9 cellular contexts compared by ENCODE assay signal in the genomic region with DNA sequence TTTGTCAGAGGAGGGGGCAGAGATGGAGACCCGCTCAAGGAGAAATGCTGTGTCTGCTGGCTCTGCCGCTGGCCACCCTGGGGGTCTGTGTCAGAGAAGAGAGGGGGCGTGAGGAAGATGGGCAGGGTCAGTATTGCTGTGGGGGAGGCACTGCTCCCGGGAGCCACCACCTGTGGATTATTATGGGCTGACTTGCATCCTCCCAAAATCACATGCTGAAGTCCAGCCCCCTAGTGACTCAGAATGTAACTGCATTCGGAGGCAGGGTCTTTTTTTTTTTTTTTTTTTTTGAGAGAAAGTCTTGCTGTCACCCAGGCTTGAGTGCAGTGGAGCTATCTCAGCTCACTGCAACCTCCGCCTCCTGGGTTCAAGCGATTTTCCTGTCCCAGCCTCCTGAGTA. TPM values are rescaled to one million over a fixed set of nuclear protein-coding genes. Genes with fewer than 3 reads are reported as not detected.
A peak's percentile ranks its signal among the peaks of the same experiment; 100 is the strongest.
DNase-seq lines count a peak whose midpoint lies in the region; ATAC-seq, FAIRE-seq and TF ChIP-seq lines count a peak whose summit lies in the region.
"Had no signal": no experiment of that assay in that cellular context is flagged by ENCODE, and none has a peak within 500 bp of the region (broad histone marks: within the 10 kb centered on the region; RNA-seq: fewer than 3 reads in every experiment).

No MANE protein-coding gene starts in this region.

- H2BK5ac ChIP-seq in neuronal stem cell (ENCODE audit: low read length), result no peak overlapping the region

- POLR2A ChIA-PET in GM12878 (lab: Charles Lee), result interaction anchor here (0.6 kb wide), 2 partner anchors 12 to 881 kb away, joined by 4 to 6 read pairs; no protein-coding TSS in a partner anchor

- no peak overlapping the region for H2BK15ac ChIP-seq in neuronal stem cell (ENCODE audit: low read length)

- H3K36me3 ChIP-seq in GM12878 (ENCODE audit: control insufficient read depth in 2 of 2, insufficient read depth in 2 of 2, low read length in 1 of 2) (peaks cover 10 to 14% of the 10 kb centered on the region in 2 experiments), neuronal stem cell (replicated peaks in 1 of 2; ENCODE audit: control insufficient read depth in 2 of 2, insufficient read depth in 2 of 2, low read length in 2 of 2) (peaks cover 63 to 94% of the 10 kb centered on the region in 2 donors)

- no peak overlapping the region for H3K23ac ChIP-seq in neuronal stem cell (ENCODE audit: low read depth, low read length, poor library complexity)

- no peak overlapping the region for H2BK120ac ChIP-seq in neuronal stem cell (ENCODE audit: low read depth, low read length)

- no peak overlapping the region for H3K27ac ChIP-seq in GM12878 (ENCODE audit: control insufficient read depth, insufficient read depth)
- H3K27ac ChIP-seq in neuronal stem cell (replicated peaks; ENCODE audit: low read length), result no peak overlapping the region

- ATAC-seq in GM12878, result peak; percentile 27
- no peak for ATAC-seq in HG03135 (IDR thresholded peaks at IDR 0.05; ENCODE audit: unreplicated experiment)
- ATAC-seq in HG02885 (IDR thresholded peaks at IDR 0.05; ENCODE audit: poor library complexity, unreplicated experiment), result no peak

- intact Hi-C loops in GM12878 (cut with micrococcal nuclease; ENCODE audit: unreplicated experiment), result no loop called here

- no TSS peak for BruUV-seq in GM12878 (replicated peaks; lab: Mats Ljungman, UMichigan)

- DNase-seq in NCI-H2081 (lab: John Stamatoyannopoulos, UW), result peak; percentile 3 to 19
- no peak for DNase-seq in NCI-H2081 treated with DMSO at 0.1 percent for 48 hours (lab: John Stamatoyannopoulos, UW)
- DNase-seq in HTR-8/SVneo (ENCODE audit: insufficient read length, low spot score), result no peak
- DNase-seq in GM12878 (ENCODE audit: low read depth, low spot score), result no peak
- no peak for DNase-seq in neuronal stem cell (ENCODE audit: low spot score)
- no peak for DNase-seq in HuH-7.5 (ENCODE audit: low spot score)

- no peak for TF ChIP-seq EP300 in GM12878 (IDR thresholded peaks at IDR 0.05; ENCODE audit: borderline replicate concordance in 1 of 2, control insufficient read depth in 1 of 2, low read depth in 2 of 2, low read length in 2 of 2)

- no peak overlapping the region for H3K4ac ChIP-seq in neuronal stem cell (ENCODE audit: low read length)

- H3K79me1 ChIP-seq in neuronal stem cell (ENCODE audit: low read depth, low read length), result peaks cover 11% of the 10 kb centered on the region

- 75% methylated on average over 6 of the region's 7 CpGs for WGBS in GM12878 (ENCODE audit: insufficient coverage, insufficient replicate concordance, low lambda C conversion rate, missing lambda C conversion rate)
- WGBS in neuronal stem cell (ENCODE audit: extremely low coverage in 2 of 2, insufficient read length in 2 of 2, insufficient replicate concordance in 1 of 2), 2 donors, result no CpG with 5 or more reads among the region's 7 CpGs

- TF ChIP-seq RAD21 in GM12878 (IDR thresholded peaks at IDR 0.05; ENCODE audit: insufficient read depth, low read depth, low read length), result no peak

- H3K4me3 ChIP-seq in GM12878 (no peak overlapping the region), neuronal stem cell (ENCODE audit: low read length in 2 of 2) (no peak overlapping the region)

- H4K91ac ChIP-seq in neuronal stem cell (ENCODE audit: low read depth, low read length, poor library complexity), result no peak overlapping the region

- no peak overlapping the region for H3K4me2 ChIP-seq in GM12878 (ENCODE audit: control insufficient read depth, insufficient read depth)
- no peak overlapping the region for H3K4me2 ChIP-seq in neuronal stem cell (ENCODE audit: insufficient read depth, low read length, poor library complexity, severe bottlenecking)

- H3K9me3 ChIP-seq in GM12878 (replicated peaks; ENCODE audit: control insufficient read depth, insufficient read depth, low read length), result no peaks in the 10 kb centered on the region
- H3K9me3 ChIP-seq in neuronal stem cell (replicated peaks in 1 of 2; ENCODE audit: control insufficient read depth in 2 of 2, insufficient read depth in 1 of 2, low read depth in 1 of 2, low read length in 2 of 2), result no peaks in the 10 kb centered on the region

- RAD21 ChIA-PET in GM12878 (lab: Charles Lee; ENCODE audit: unreplicated experiment), result interaction anchor here (0.7 kb wide), 1 partner anchor 22 kb away, joined by 3 read pairs; no protein-coding TSS in a partner anchor

- TF ChIP-seq POLR2A in GM12878 (IDR thresholded peaks at IDR 0.05; ENCODE audit: low read depth, low read length), result no peak

- TF ChIP-seq CTCF in GM12878 (IDR thresholded peaks at IDR 0.05 in 2 of 3, conservative IDR thresholded peaks at IDR 0.05 in 1 of 3; ENCODE audit: control insufficient read depth in 2 of 3, extremely low read depth in 1 of 3, insufficient read depth in 1 of 3, low read depth in 3 of 3, low read length in 3 of 3), result peak in 2 of 3 experiments; percentile 20 to 25; a peak in 4 of 6 replicates

- H3K4me1 ChIP-seq in GM12878 (ENCODE audit: control insufficient read depth, insufficient read depth, low read length), result no peaks in the 10 kb centered on the region
- H3K4me1 ChIP-seq in neuronal stem cell (ENCODE audit: control insufficient read depth in 2 of 2, insufficient read depth in 1 of 2, low read depth in 1 of 2, low read length in 2 of 2), result peaks cover 0 to 4% of the 10 kb centered on the region in 2 donors

- FAIRE-seq in HTR-8/SVneo (lab: Jason Lieb, UNC), result peak; percentile 91
- no peak for FAIRE-seq in GM12878 (lab: Jason Lieb, UNC)

- SMC1A ChIA-PET in GM12878 (lab: Charles Lee; ENCODE audit: uncharacterized antibody, unreplicated experiment), result interaction anchor here (0.6 kb wide), 1 partner anchor 376 kb away, joined by 3 read pairs; no protein-coding TSS in a partner anchor

- H2AK5ac ChIP-seq in neuronal stem cell (ENCODE audit: low read depth, low read length), result no peak overlapping the region

- H3K79me2 ChIP-seq in GM12878 (ENCODE audit: control insufficient read depth, insufficient read depth, low read length), result no peaks in the 10 kb centered on the region

- H4K20me1 ChIP-seq in GM12878 (ENCODE audit: control insufficient read depth, insufficient read depth), result no peaks in the 10 kb centered on the region

- in situ Hi-C loops in GM12878 (cut with MboI), result no loop called here

- H2BK12ac ChIP-seq in neuronal stem cell (ENCODE audit: low read length), result no peak overlapping the region

- H3K27me3 ChIP-seq in GM12878 (replicated peaks in 1 of 2; ENCODE audit: control insufficient read depth in 2 of 2, insufficient read depth in 2 of 2, low read length in 1 of 2) (no peaks in the 10 kb centered on the region), neuronal stem cell (ENCODE audit: control insufficient read depth in 3 of 3, insufficient read depth in 3 of 3, low read depth in 1 of 3, low read length in 3 of 3) (no peaks in the 10 kb centered on the region)

- H2AFZ ChIP-seq in GM12878 (ENCODE audit: control insufficient read depth, low read depth, low read length), result no peak overlapping the region
- H2AFZ ChIP-seq in neuronal stem cell (ENCODE audit: low read length), result no peak overlapping the region

- H3K18ac ChIP-seq in neuronal stem cell (ENCODE audit: low read length), result no peak overlapping the region

- H4K8ac ChIP-seq in neuronal stem cell (ENCODE audit: low read depth, low read length), result no peak overlapping the region

- H3K14ac ChIP-seq in neuronal stem cell (ENCODE audit: low read length), result no peak overlapping the region

- CTCF ChIA-PET in GM12878 (lab: Yijun Ruan, JAX), result interaction anchor here (0.8 kb wide), 1 partner anchor 8 kb away, joined by 3 read pairs; no protein-coding TSS in a partner anchor

- H3K9ac ChIP-seq in GM12878 (ENCODE audit: control insufficient read depth, insufficient read depth, low read length), result no peak overlapping the region
- H3K9ac ChIP-seq in neuronal stem cell (ENCODE audit: low read depth, low read length, poor library complexity), result peak overlapping the region; percentile 8

RNA-seq across cellular contexts. Expression of gene ABCD4, which starts 12.3 kb away (rescaled TPM):
- 133 and 139 TPM in 2 replicates for total RNA-seq in GM12878 (2013; cell fraction: nucleolus; rRNA removed)
- total RNA-seq in GM12878 (2014; rRNA removed) (26.4 and 30.0 TPM in 2 replicates), GM12878 (2014; rRNA removed; fragmentation: Illumina TruSeq; extraction: Trizol) (12.3 and 12.9 TPM in 2 replicates), GM12878 (2021) (26.1 and 29.5 TPM in 2 replicates)
- 16.1 TPM for polyA plus RNA-seq in GM12878 (2011; ENCODE audit: low read depth)
- polyA plus RNA-seq in GM12878 (2011; rRNA removed) (14.4 and 17.9 TPM in 2 replicates), GM12878 (2014; fragmentation: Illumina TruSeq; extraction: Trizol) (12.9 and 22.5 TPM in 2 replicates), GM12878 (2014; fragmentation: Nextera tagmentation; extraction: Ambion mirVana) (1 to 10 TPM; 5.7 to 6.2 TPM), GM12878 (2014; rRNA removed) (24.2 and 29.0 TPM in 2 replicates), GM12878 (2016; fragmentation: Nextera tagmentation; extraction: Ambion mirVana) (10 to 100 TPM; 24.2 to 24.7 TPM)
- 25.2 and 27.1 TPM in 2 replicates for polyA plus RNA-seq in GM12878 (2011; cell fraction: cytosol; rRNA removed)
- 134 and 154 TPM in 2 replicates for polyA plus RNA-seq in GM12878 (2011; cell fraction: nucleus; rRNA removed)
- polyA plus RNA-seq in GM12878 (2012), result 24.0 and 32.0 TPM in 2 replicates
- polyA minus RNA-seq in GM12878 (2011; rRNA and poly(A)+ RNA removed), result 26.9 and 29.8 TPM in 2 replicates
- 11.2 and 15.0 TPM in 2 replicates for polyA minus RNA-seq in GM12878 (2011; cell fraction: cytosol; rRNA and poly(A)+ RNA removed)
- polyA minus RNA-seq in GM12878 (2011; cell fraction: nucleus; rRNA and poly(A)+ RNA removed), result 42.8 and 71.7 TPM in 2 replicates
- 53.7 TPM for polyA plus RNA-seq in neuronal stem cell (2013, experiment 1 of 2)
- 51.3 TPM for polyA plus RNA-seq in neuronal stem cell (2013, experiment 2 of 2)

RNA-seq across cellular contexts. Expression of gene VSX2, which starts 51.2 kb away (rescaled TPM):
- total RNA-seq in GM12878 (2013; cell fraction: nucleolus; rRNA removed), result not detected in 2 replicates
- total RNA-seq in GM12878 (2014; rRNA removed) (not detected in 2 replicates), GM12878 (2014; rRNA removed; fragmentation: Illumina TruSeq; extraction: Trizol) (not detected in 2 replicates), GM12878 (2021) (not detected in 2 replicates)
- not detected for polyA plus RNA-seq in GM12878 (2011; ENCODE audit: low read depth)
- polyA plus RNA-seq in GM12878 (2011; rRNA removed) (0.04 TPM in 1 of 2 replicates, not detected in the other), GM12878 (2014; fragmentation: Illumina TruSeq; extraction: Trizol) (not detected in 2 replicates), GM12878 (2014; fragmentation: Nextera tagmentation; extraction: Ambion mirVana) (not detected), GM12878 (2014; rRNA removed) (0.05 TPM in 1 of 2 replicates, not detected in the other), GM12878 (2016; fragmentation: Nextera tagmentation; extraction: Ambion mirVana) (under 1 TPM in 1 of 2 experiments, not detected in 1; 0.05 TPM)
- polyA plus RNA-seq in GM12878 (2011; cell fraction: cytosol; rRNA removed), result 0.09 and 0.10 TPM in 2 replicates
- 0.04 TPM in 1 of 2 replicates, not detected in the other for polyA plus RNA-seq in GM12878 (2011; cell fraction: nucleus; rRNA removed)
- 0.03 TPM in 1 of 2 replicates, not detected in the other for polyA plus RNA-seq in GM12878 (2012)
- polyA minus RNA-seq in GM12878 (2011; rRNA and poly(A)+ RNA removed), result 0.10 TPM in 1 of 2 replicates, not detected in the other
- polyA minus RNA-seq in GM12878 (2011; cell fraction: cytosol; rRNA and poly(A)+ RNA removed), result not detected in 2 replicates
- not detected in 2 replicates for polyA minus RNA-seq in GM12878 (2011; cell fraction: nucleus; rRNA and poly(A)+ RNA removed)
- 0.53 TPM for polyA plus RNA-seq in neuronal stem cell (2013, experiment 1 of 2)
- polyA plus RNA-seq in neuronal stem cell (2013, experiment 2 of 2), result 0.50 TPM
- total RNA-seq: CD4-positive, alpha-beta memory T cell had no signal
- polyA plus RNA-seq: CD4-positive, alpha-beta memory T cell had no signal

RNA-seq across cellular contexts. Expression of gene VRTN, which starts 57.9 kb away (rescaled TPM):
- total RNA-seq in GM12878 (2013; cell fraction: nucleolus; rRNA removed), result not detected in 2 replicates
- total RNA-seq in GM12878 (2014; rRNA removed) (not detected in 2 replicates), GM12878 (2014; rRNA removed; fragmentation: Illumina TruSeq; extraction: Trizol) (not detected in 2 replicates), GM12878 (2021) (0.05 and 0.31 TPM in 2 replicates)
- polyA plus RNA-seq in GM12878 (2011; ENCODE audit: low read depth), result not detected
- polyA plus RNA-seq in GM12878 (2011; rRNA removed) (not detected in 2 replicates), GM12878 (2014; fragmentation: Illumina TruSeq; extraction: Trizol) (not detected in 2 replicates), GM12878 (2014; fragmentation: Nextera tagmentation; extraction: Ambion mirVana) (not detected), GM12878 (2014; rRNA removed) (not detected in 2 replicates), GM12878 (2016; fragmentation: Nextera tagmentation; extraction: Ambion mirVana) (not detected)
- polyA plus RNA-seq in GM12878 (2011; cell fraction: cytosol; rRNA removed), result 0.01 TPM in 1 of 2 replicates, not detected in the other
- polyA plus RNA-seq in GM12878 (2011; cell fraction: nucleus; rRNA removed), result not detected in 2 replicates
- not detected in 2 replicates for polyA plus RNA-seq in GM12878 (2012)
- polyA minus RNA-seq in GM12878 (2011; rRNA and poly(A)+ RNA removed), result not detected in 2 replicates
- polyA minus RNA-seq in GM12878 (2011; cell fraction: cytosol; rRNA and poly(A)+ RNA removed), result not detected in 2 replicates
- polyA minus RNA-seq in GM12878 (2011; cell fraction: nucleus; rRNA and poly(A)+ RNA removed), result not detected in 2 replicates
- 7.8 TPM for polyA plus RNA-seq in neuronal stem cell (2013, experiment 1 of 2)
- 7.5 TPM for polyA plus RNA-seq in neuronal stem cell (2013, experiment 2 of 2)
- total RNA-seq: CD4-positive, alpha-beta memory T cell had no signal
- polyA plus RNA-seq: CD4-positive, alpha-beta memory T cell had no signal

Comparison
In these comparisons a context has a peak if more than half of its experiments do, and no peak if none do; other contexts are left out.
1. DNase-seq: peak in NCI-H2081 (2 of 2); none in NCI-H2081 treated with DMSO at 0.1 percent for 48 hours (single experiment), HTR-8/SVneo (single experiment), GM12878 (single experiment), neuronal stem cell (single experiment) and HuH-7.5 (single experiment).